In genomic region chrX:64230123-64230970, GRCh38 we compare ENCODE assay signal across 17 cellular contexts. TPM values are rescaled to one million over a fixed set of nuclear protein-coding genes. Genes with fewer than 3 reads are reported as not detected.
DNase-seq lines count a peak whose midpoint lies in the region; ATAC-seq, FAIRE-seq and TF ChIP-seq lines count a peak whose summit lies in the region.
"Had no signal": no experiment of that assay in that cellular context is flagged by ENCODE, and none has a peak within 500 bp of the region (broad histone marks: within the 10 kb centered on the region; RNA-seq: fewer than 3 reads in every experiment).

A gene with protein sequence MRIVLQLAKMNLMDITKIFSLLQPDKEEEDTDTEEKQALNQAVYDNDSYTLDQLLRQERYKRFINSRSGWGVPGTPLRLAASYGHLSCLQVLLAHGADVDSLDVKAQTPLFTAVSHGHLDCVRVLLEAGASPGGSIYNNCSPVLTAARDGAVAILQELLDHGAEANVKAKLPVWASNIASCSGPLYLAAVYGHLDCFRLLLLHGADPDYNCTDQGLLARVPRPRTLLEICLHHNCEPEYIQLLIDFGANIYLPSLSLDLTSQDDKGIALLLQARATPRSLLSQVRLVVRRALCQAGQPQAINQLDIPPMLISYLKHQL (minus strand): TSS chrX:64230607. CDS start chrX:64225650, 4,957 bp downstream.

- H3K9me3 Mint-ChIP-seq in H9: peaks cover 32 to 33% of the 10 kb centered on the region in 2 experiments

- ATAC-seq in HepG2 (peak; percentile 52; the same call in 1 of the 3 replicates), HG03097 (IDR thresholded peaks at IDR 0.05; ENCODE audit: low FRiP score, unreplicated experiment) (no peak), HG02759 (IDR thresholded peaks at IDR 0.05; ENCODE audit: unreplicated experiment) (no peak)

- no peaks in the 10 kb centered on the region for H3K4me1 ChIP-seq in H9 (ENCODE audit: insufficient read depth, low read length)
- H3K4me1 ChIP-seq in H1 (replicated peaks in 1 of 4; ENCODE audit: control insufficient read depth in 3 of 4, insufficient read depth in 4 of 4, low read length in 3 of 4): no peaks in the 10 kb centered on the region
- no peaks in the 10 kb centered on the region for H3K4me1 ChIP-seq in HepG2 (ENCODE audit: insufficient read depth, low read length)
- H3K4me1 ChIP-seq: Caco-2 had no signal

- no peaks in the 10 kb centered on the region; the same call in 1 of the 2 replicates for H3K27me3 Mint-ChIP-seq in H9 (ENCODE audit: low read depth)
- H3K27me3 Mint-ChIP-seq: CD4-positive, CD25-positive, alpha-beta regulatory T cell; IgD-negative memory B cell had no signal

- no peak within 1 kb of the TSS for H3K27ac Mint-ChIP-seq in H9
- H3K27ac Mint-ChIP-seq: CD4-positive, CD25-positive, alpha-beta regulatory T cell; IgD-negative memory B cell had no signal

- POLR2A ChIA-PET in H1 (lab: Charles Lee; ENCODE audit: partially characterized antibody): interaction anchor here (0.6 kb wide), 1 partner anchor 133 kb away, joined by 3 read pairs; no protein-coding TSS in a partner anchor
- POLR2A ChIA-PET in HepG2 (lab: Yijun Ruan, JAX): no interaction called here

- FAIRE-seq in H1 (lab: Jason Lieb, UNC) (peak; percentile 13), HepG2 (lab: Jason Lieb, UNC) (no peak)

- no CpG with 5 or more reads among the region's 17 CpGs for WGBS in H9 (ENCODE audit: extremely low coverage, insufficient read length, low lambda C conversion rate)
- WGBS in H1 (ENCODE audit: extremely low coverage in 1 of 2, insufficient coverage in 1 of 2, insufficient read length in 1 of 2, insufficient replicate concordance in 2 of 2, low coverage in 1 of 2, low lambda C conversion rate in 2 of 2, missing lambda C conversion rate in 1 of 2), 2 experiments: 96% methylated on average over 5 of the region's 17 CpGs; no CpG with 5 or more reads in 1 of the 2 experiments
- 0% methylated on average over 2 of the region's 17 CpGs for WGBS in HepG2 (ENCODE audit: low lambda C conversion rate)

- H3K27me3 ChIP-seq in H9 (ENCODE audit: insufficient read depth, low read length) (no peaks in the 10 kb centered on the region), H1 (replicated peaks in 1 of 4; ENCODE audit: control insufficient read depth in 3 of 4, extremely low read depth in 1 of 4, insufficient read depth in 3 of 4, low read length in 3 of 4) (no peaks in the 10 kb centered on the region), HepG2 (ENCODE audit: control insufficient read depth in 1 of 2, insufficient read depth in 2 of 2, low read length in 2 of 2) (no peaks in the 10 kb centered on the region)

- TF ChIP-seq RAD21 in H1 (IDR thresholded peaks at IDR 0.05 in 1 of 2, conservative IDR thresholded peaks at IDR 0.05 in 1 of 2; ENCODE audit: low read depth in 2 of 2, low read length in 2 of 2) (peak; percentile 3 to 22; a peak in 2 of 4 replicates), HepG2 (CRISPR knock-in tag; IDR thresholded peaks at IDR 0.05) (no peak)

- H4K91ac ChIP-seq in H9 (ENCODE audit: insufficient read length, low read depth, low read length) (no peak within 1 kb of the TSS), H1 (replicated peaks; ENCODE audit: insufficient read length, low read length) (no peak within 1 kb of the TSS)

- H3K4me2 ChIP-seq in H9 (ENCODE audit: insufficient read depth, insufficient read length, low read length) (no peak within 1 kb of the TSS), H1 (ENCODE audit: insufficient read depth in 1 of 2, low read depth in 2 of 2, low read length in 2 of 2) (no peak within 1 kb of the TSS), HepG2 (ENCODE audit: low read depth, low read length) (no peak within 1 kb of the TSS)

- in situ Hi-C loops in HepG2 (cut with HindIII; ENCODE audit: extremely low pct_ligation_motif_present, low pct_unique_long_range_greater_than_20kb): no loop called here

- no peak within 1 kb of the TSS for H3K18ac ChIP-seq in H9 (ENCODE audit: insufficient read length, low read depth, low read length)
- H3K18ac ChIP-seq in H1 (ENCODE audit: extremely low read depth, low read length): no peak within 1 kb of the TSS

- H2BK120ac ChIP-seq in H9 (ENCODE audit: low read depth, low read length, poor library complexity, severe bottlenecking) (no peak within 1 kb of the TSS), H1 (replicated peaks; ENCODE audit: low read depth, low read length) (no peak within 1 kb of the TSS)

- H3K14ac ChIP-seq in H9 (ENCODE audit: insufficient read depth, low read length) (no peak within 1 kb of the TSS), H1 (ENCODE audit: insufficient read length) (no peak within 1 kb of the TSS)

- H2BK20ac ChIP-seq in H9 (ENCODE audit: low read depth, low read length, poor library complexity, severe bottlenecking) (no peak within 1 kb of the TSS), H1 (ENCODE audit: low read length) (no peak within 1 kb of the TSS)

- intact Hi-C loops in HepG2 (cut with micrococcal nuclease; ENCODE audit: unreplicated experiment): no loop called here

- H3K36me3 Mint-ChIP-seq in H9 (ENCODE audit: insufficient read depth in 1 of 3, low read depth in 3 of 3): no peaks in the 10 kb centered on the region; a peak in 3 of 7 replicates
- H3K36me3 Mint-ChIP-seq: CD4-positive, CD25-positive, alpha-beta regulatory T cell; IgD-negative memory B cell had no signal

- H4K8ac ChIP-seq in H9 (replicated peaks; ENCODE audit: insufficient read length, low read depth, low read length) (no peak within 1 kb of the TSS), H1 (ENCODE audit: extremely low read depth, insufficient read depth, low read length) (no peak within 1 kb of the TSS)

- no peak within 1 kb of the TSS for H3K56ac ChIP-seq in H9 (ENCODE audit: insufficient read length, low read depth, low read length)
- no peak within 1 kb of the TSS for H3K56ac ChIP-seq in H1 (replicated peaks; ENCODE audit: insufficient read length, low read depth, low read length)

- H3K79me1 ChIP-seq in H9 (ENCODE audit: insufficient read depth, low read depth, low read length, poor library complexity, severe bottlenecking) (no peaks in the 10 kb centered on the region), H1 (ENCODE audit: low read depth, low read length) (no peaks in the 10 kb centered on the region)

- H3K27ac ChIP-seq in H9 (ENCODE audit: insufficient read length, low read depth, low read length) (no peak within 1 kb of the TSS), H1 (ENCODE audit: low read depth, low read length) (no peak within 1 kb of the TSS), HepG2 (ENCODE audit: extremely low read length, insufficient read depth, low read length) (no peak within 1 kb of the TSS)
- H3K27ac ChIP-seq: SK-N-MC had no signal

- no peak within 1 kb of the TSS for H2AFZ ChIP-seq in H9 (ENCODE audit: low read length)
- H2AFZ ChIP-seq in H1 (ENCODE audit: low read length): no peak within 1 kb of the TSS
- H2AFZ ChIP-seq in HepG2 (ENCODE audit: low read length): no peak within 1 kb of the TSS

- H2BK15ac ChIP-seq in H9 (ENCODE audit: low read depth, low read length): no peak within 1 kb of the TSS
- H2BK15ac ChIP-seq in H1 (ENCODE audit: low read length): no peak within 1 kb of the TSS

- peaks cover 45% of the 10 kb centered on the region for H3K9me3 ChIP-seq in H9 (ENCODE audit: control insufficient read depth, low read depth, low read length)
- no peaks in the 10 kb centered on the region for H3K9me3 ChIP-seq in H1 (ENCODE audit: insufficient read depth in 2 of 2, low read depth in 1 of 2, low read length in 1 of 2)
- no peaks in the 10 kb centered on the region for H3K9me3 ChIP-seq in HepG2 (ENCODE audit: low read length)
- H3K9me3 ChIP-seq: Caco-2 had no signal

- H3K23ac ChIP-seq in H9 (ENCODE audit: insufficient read length, low read depth, low read length): no peak within 1 kb of the TSS
- no peak within 1 kb of the TSS for H3K23ac ChIP-seq in H1 (ENCODE audit: insufficient read length)

- TF ChIP-seq EP300 in H1 (IDR thresholded peaks at IDR 0.05; ENCODE audit: borderline replicate concordance in 1 of 2, low read depth in 2 of 2, low read length in 2 of 2) (no peak), HepG2 (IDR thresholded peaks at IDR 0.05; ENCODE audit: low read depth in 2 of 2, low read length in 2 of 2) (no peak), HepG2 (CRISPR knock-in tag; IDR thresholded peaks at IDR 0.05; ENCODE audit: borderline replicate concordance) (no peak)

- TF ChIP-seq CTCF in H9 (conservative IDR thresholded peaks at IDR 0.05) (peak; percentile 49), H1 (IDR thresholded peaks at IDR 0.05; ENCODE audit: control extremely low read depth in 1 of 3, insufficient read depth in 1 of 3, low read depth in 1 of 3, low read length in 3 of 3) (peak; percentile 15 to 43 (median 40); a peak in 3 of 4 replicates), HepG2 (CRISPR knock-in tag; IDR thresholded peaks at IDR 0.05) (no peak)

- DNase-seq in ELF-1 (ENCODE audit: low read depth, low spot score) (peak; percentile 18), H9 (no peak), H1 (ENCODE audit: low read depth in 1 of 2, low spot score in 2 of 2) (peak in 1 of 2 experiments; percentile 47), HepG2 (ENCODE audit: low spot score) (no peak), NCI-H1694 (lab: John Stamatoyannopoulos, UW) (no peak), HCEC 1CT (no peak)
- DNase-seq: Caco-2; CD4-positive, CD25-positive, alpha-beta regulatory T cell; DMS153; NCI-H1105 treated with DMSO at 0.1 percent for 48 hours; NCI-H187 treated with DMSO at 0.1 percent for 48 hours; NCI-H446 treated with DMSO at 0.1 percent for 48 hours had no signal

- H3T11ph ChIP-seq in H9 (ENCODE audit: low read length): no peak within 1 kb of the TSS

- no peak within 1 kb of the TSS for H2BK12ac ChIP-seq in H9 (ENCODE audit: insufficient read length, low read depth, low read length)
- no peak within 1 kb of the TSS for H2BK12ac ChIP-seq in H1 (ENCODE audit: low read depth, low read length)

- H2AK5ac ChIP-seq in H9 (ENCODE audit: insufficient read length, low read length) (no peak within 1 kb of the TSS), H1 (ENCODE audit: low read depth, low read length) (no peak within 1 kb of the TSS)

- no TSS peak for BruUV-seq in HepG2 (replicated peaks; lab: Mats Ljungman, UMichigan)

- no peaks in the 10 kb centered on the region for H3K23me2 ChIP-seq in H9 (ENCODE audit: insufficient read length, low read depth, low read length, poor library complexity, severe bottlenecking)
- H3K23me2 ChIP-seq in H1 (ENCODE audit: low read depth, low read length): no peaks in the 10 kb centered on the region

- H2BK5ac ChIP-seq in H9 (ENCODE audit: insufficient read length, low read length) (no peak within 1 kb of the TSS), H1 (ENCODE audit: low read depth, low read length) (no peak within 1 kb of the TSS)

- H3K36me3 ChIP-seq in H1 (ENCODE audit: control insufficient read depth in 2 of 4, insufficient read depth in 4 of 4, low read length in 3 of 4) (no peaks in the 10 kb centered on the region), HepG2 (replicated peaks in 1 of 2; ENCODE audit: control insufficient read depth in 1 of 2, insufficient read depth in 2 of 2, low read length in 2 of 2) (no peaks in the 10 kb centered on the region)

- TF ChIP-seq POLR2A in H1 (IDR thresholded peaks at IDR 0.05; ENCODE audit: control extremely low read depth in 1 of 2, low read depth in 2 of 2, low read length in 2 of 2) (no peak), HepG2 (IDR thresholded peaks at IDR 0.05; ENCODE audit: insufficient read depth in 1 of 2, low read depth in 2 of 2, low read length in 2 of 2) (no peak)

- H3K4me3 ChIP-seq in H1 (ENCODE audit: extremely low read depth in 1 of 4, insufficient read depth in 2 of 4, low read depth in 3 of 4, low read length in 4 of 4) (no peak within 1 kb of the TSS), HepG2 (replicated peaks in 1 of 3; ENCODE audit: insufficient read depth in 1 of 3, low read depth in 2 of 3, low read length in 3 of 3) (no peak within 1 kb of the TSS)
- H3K4me3 ChIP-seq: SK-N-MC had no signal

- peaks cover 5 to 6% of the 10 kb centered on the region in 2 experiments for H3K4me1 Mint-ChIP-seq in H9
- H3K4me1 Mint-ChIP-seq: CD4-positive, CD25-positive, alpha-beta regulatory T cell had no signal

- H4K5ac ChIP-seq in H9 (ENCODE audit: insufficient read length, low read depth, low read length) (no peak within 1 kb of the TSS), H1 (ENCODE audit: insufficient read length, low read depth, low read length) (no peak within 1 kb of the TSS)

- H3K4ac ChIP-seq in H9 (ENCODE audit: low read depth, low read length) (no peak within 1 kb of the TSS), H1 (replicated peaks; ENCODE audit: insufficient read length, low read depth, low read length) (no peak within 1 kb of the TSS)

- H4K20me1 ChIP-seq in H9 (ENCODE audit: control insufficient read depth, insufficient read depth, insufficient read length): no peaks in the 10 kb centered on the region
- H4K20me1 ChIP-seq in H1 (replicated peaks in 1 of 2; ENCODE audit: control insufficient read depth in 1 of 2, insufficient read depth in 2 of 2, low read length in 2 of 2): no peaks in the 10 kb centered on the region
- no peaks in the 10 kb centered on the region for H4K20me1 ChIP-seq in HepG2 (ENCODE audit: insufficient read depth, low read length)

- CTCF ChIA-PET in H1 (lab: Charles Lee; ENCODE audit: partially characterized antibody): interaction anchor here (0.6 to 1.6 kb wide), 3 partner anchors 18 to 428 kb away, joined by 3 to 4 read pairs (median 3); no protein-coding TSS in a partner anchor
- CTCF ChIA-PET in HepG2 (lab: Yijun Ruan, JAX; ENCODE audit: low intra/inter-chr PET ratio, low total read pairs): no interaction called here

- no peak within 1 kb of the TSS for H3K9ac ChIP-seq in H9 (ENCODE audit: extremely low read depth, insufficient read length, low read length)
- H3K9ac ChIP-seq in H1 (replicated peaks in 1 of 4; ENCODE audit: extremely low read depth in 1 of 4, low read depth in 3 of 4, low read length in 3 of 4): no peak within 1 kb of the TSS
- no peak within 1 kb of the TSS for H3K9ac ChIP-seq in HepG2 (ENCODE audit: insufficient read depth, low read depth, low read length)

- H3K79me2 ChIP-seq in H9 (ENCODE audit: insufficient read depth, low read length) (no peaks in the 10 kb centered on the region), H1 (ENCODE audit: control insufficient read depth in 1 of 2, insufficient read depth in 2 of 2, low read length in 2 of 2) (no peaks in the 10 kb centered on the region), HepG2 (ENCODE audit: insufficient read depth, low read length) (no peaks in the 10 kb centered on the region)

- no peak within 1 kb of the TSS for H3K4me3 Mint-ChIP-seq in H9
- H3K4me3 Mint-ChIP-seq: CD4-positive, CD25-positive, alpha-beta regulatory T cell; IgD-negative memory B cell had no signal

RNA-seq across cellular contexts. Expression of the gene that starts here (rescaled TPM):
- total RNA-seq in H9 (2021) (0.29 and 0.46 TPM in 2 replicates), HepG2 (2016; rRNA removed; fragmentation: Illumina TruSeq; extraction: Trizol) (not detected in 2 replicates)
- 1.2 and 1.3 TPM in 2 replicates for total RNA-seq in H1 (2021; fragmentation: NEBNext Ultra II Directional; extraction: Animal tissue kit (Norgen Biotek cat#: 25700))
- polyA plus RNA-seq in H1 (2011; rRNA removed) (1.7 and 2.1 TPM in 2 replicates), HepG2 (2011; rRNA removed) (0.05 TPM in 1 of 2 replicates, not detected in the other)
- 1.4 TPM for polyA plus RNA-seq in H1 (2011; cell fraction: cytosol; rRNA removed)
- 2.9 TPM for polyA plus RNA-seq in H1 (2011; cell fraction: nucleus; rRNA removed)
- polyA plus RNA-seq in H1 (2012, experiment 1 of 2): 0.59 to 1.1 TPM (median 0.93 TPM) in 4 replicates
- polyA plus RNA-seq in H1 (2012, experiment 2 of 2): 0.68 TPM
- 1.2 TPM for polyA plus RNA-seq in H1 (2013, experiment 1 of 2)
- polyA plus RNA-seq in H1 (2013, experiment 2 of 2): 1.2 TPM
- 0.95 and 1.3 TPM in 2 replicates for polyA minus RNA-seq in H1 (2011; rRNA and poly(A)+ RNA removed)
- polyA minus RNA-seq in H1 (2011; cell fraction: cytosol; rRNA and poly(A)+ RNA removed): 1.2 TPM
- 1.00 TPM for polyA minus RNA-seq in H1 (2011; cell fraction: nucleus; rRNA and poly(A)+ RNA removed)
- not detected in 2 replicates for total RNA-seq in HepG2 (2016; cell fraction: cytosol; rRNA removed; fragmentation: Illumina TruSeq; extraction: Trizol; ENCODE audit: low read depth)
- total RNA-seq in HepG2 (2016; cell fraction: insoluble cytoplasmic fraction; rRNA removed; fragmentation: Illumina TruSeq; extraction: Trizol): not detected in 2 replicates
- total RNA-seq in HepG2 (2016; cell fraction: membrane; rRNA removed; fragmentation: Illumina TruSeq; extraction: Trizol): not detected in 2 replicates
- not detected in 2 replicates for total RNA-seq in HepG2 (2016; cell fraction: nucleus; rRNA removed; fragmentation: Illumina TruSeq; extraction: Trizol)
- polyA plus RNA-seq in HepG2 (2011; cell fraction: cytosol; rRNA removed): not detected in 2 replicates
- polyA plus RNA-seq in HepG2 (2011; cell fraction: nucleus; rRNA removed): not detected in 2 replicates
- polyA plus RNA-seq in HepG2 (2012): not detected in 2 replicates
- not detected in 2 replicates for polyA plus RNA-seq in HepG2 (2016; cell fraction: cytosol; fragmentation: Illumina TruSeq; extraction: Trizol; ENCODE audit: low read depth)
- not detected in 2 replicates for polyA plus RNA-seq in HepG2 (2016; cell fraction: insoluble cytoplasmic fraction; fragmentation: Illumina TruSeq; extraction: Trizol; ENCODE audit: low read depth)
- polyA plus RNA-seq in HepG2 (2016; cell fraction: membrane; fragmentation: Illumina TruSeq; extraction: Trizol; ENCODE audit: low read depth): not detected in 2 replicates
- polyA plus RNA-seq in HepG2 (2016; cell fraction: nucleus; fragmentation: Illumina TruSeq; extraction: Trizol; ENCODE audit: insufficient read depth, low read depth): not detected in 2 replicates
- polyA minus RNA-seq in HepG2 (2011; rRNA and poly(A)+ RNA removed; ENCODE audit: low replicate concordance): not detected in 2 replicates
- not detected in 2 replicates for polyA minus RNA-seq in HepG2 (2011; cell fraction: cytosol; rRNA and poly(A)+ RNA removed)
- polyA minus RNA-seq in HepG2 (2011; cell fraction: nucleus; rRNA and poly(A)+ RNA removed): not detected in 2 replicates
- total RNA-seq: Caco-2; CD4-positive, CD25-positive, alpha-beta regulatory T cell; T-helper 1 cell treated with Interleukin-12 subunit alpha and Interleukin-12 subunit beta and Interleukin-4 antibody, amounts not matched to agents 30 ng/mL and 1 ng/mL, for 36 hours had no signal
- polyA plus RNA-seq: IgD-negative memory B cell had no signal

Comparison
In these comparisons a context has a peak if more than half of its experiments do, and no peak if none do; other contexts are left out.
1. Peak in ATAC-seq in HepG2; RNA of the gene not detected or under 1 TPM.